Comparison of ENCODE assay signal across 2 cellular contexts in the genomic region with DNA sequence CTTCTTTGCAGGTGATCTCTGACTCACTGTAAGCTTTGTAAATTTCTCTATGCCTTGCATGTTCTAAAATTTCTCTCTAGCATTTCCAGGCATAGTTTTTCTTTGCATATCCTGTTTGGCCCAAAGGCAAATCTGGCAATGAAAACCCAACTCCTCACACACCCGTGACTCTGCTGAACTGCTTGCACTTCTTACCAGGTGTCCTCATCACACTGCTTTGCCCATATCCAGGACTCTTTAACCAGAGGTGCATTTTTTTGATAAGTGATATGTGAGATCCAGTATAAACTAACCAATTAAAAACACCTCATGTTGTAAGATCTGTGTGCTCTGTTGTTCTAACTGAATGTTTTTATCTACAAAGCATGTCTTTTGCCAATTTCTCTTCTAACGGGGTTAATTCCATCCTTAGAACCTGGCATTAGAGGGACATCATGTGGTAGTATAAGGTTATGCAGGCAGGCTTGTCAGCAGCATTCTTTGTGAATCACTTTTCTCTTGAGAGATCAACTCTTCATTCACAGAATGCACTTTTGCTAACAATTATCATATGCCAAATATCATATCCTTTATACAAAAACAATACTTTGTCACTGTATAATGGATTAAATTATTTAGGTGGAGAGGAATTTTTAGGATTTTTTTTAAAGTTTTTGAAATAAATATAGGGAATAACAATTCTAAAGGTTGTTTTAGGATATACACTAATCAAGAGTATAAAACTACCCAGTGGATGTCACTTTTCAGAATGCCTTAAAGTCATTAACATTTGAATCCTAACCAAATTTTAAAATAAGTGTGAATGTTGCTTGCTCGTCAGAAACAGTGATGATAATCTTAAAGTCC.
TF ChIP-seq lines count a peak whose summit lies in the region.

No MANE protein-coding gene starts in this region.

TF ChIP-seq in HCT116, 20 proteins besides CTCF, POLR2A, EP300 and RAD21 (continued from another document):
- TF ChIP-seq, protein P1, sequence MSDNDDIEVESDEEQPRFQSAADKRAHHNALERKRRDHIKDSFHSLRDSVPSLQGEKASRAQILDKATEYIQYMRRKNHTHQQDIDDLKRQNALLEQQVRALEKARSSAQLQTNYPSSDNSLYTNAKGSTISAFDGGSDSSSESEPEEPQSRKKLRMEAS (IDR thresholded peaks at IDR 0.05): no peak
- TF ChIP-seq CEBPB (IDR thresholded peaks at IDR 0.05; ENCODE audit: low read depth): no peak
- TF ChIP-seq SRF (IDR thresholded peaks at IDR 0.05; ENCODE audit: low read depth): no peak
- TF ChIP-seq EGR1 (IDR thresholded peaks at IDR 0.05; ENCODE audit: low read depth): no peak
- TF ChIP-seq FOSL1 (IDR thresholded peaks at IDR 0.05; ENCODE audit: low read depth): no peak
- TF ChIP-seq JUND (IDR thresholded peaks at IDR 0.05): no peak

TF ChIP-seq in SK-N-SH treated with all-trans-retinoic acid at 6 μM for 48 hours, 23 proteins besides CTCF, POLR2A, EP300 and RAD21 (continued from another document):
- TF ChIP-seq TSHZ2 (CRISPR knock-in tag; IDR thresholded peaks at IDR 0.05) (no peak), TOX (CRISPR knock-in tag; IDR thresholded peaks at IDR 0.05; ENCODE audit: borderline replicate concordance) (no peak), ZC3H10 (CRISPR knock-in tag; IDR thresholded peaks at IDR 0.05) (no peak), BACH2 (CRISPR knock-in tag; IDR thresholded peaks at IDR 0.05; ENCODE audit: borderline replicate concordance) (no peak), CSDC2 (CRISPR knock-in tag; IDR thresholded peaks at IDR 0.05) (no peak), POU6F1 (CRISPR knock-in tag; IDR thresholded peaks at IDR 0.05; ENCODE audit: borderline replicate concordance, low read depth) (no peak), GLIS3 (CRISPR knock-in tag; IDR thresholded peaks at IDR 0.05) (no peak), ZNF565 (CRISPR knock-in tag; conservative IDR thresholded peaks at IDR 0.05; ENCODE audit: low read depth) (no peak), ZNF8 (CRISPR knock-in tag; IDR thresholded peaks at IDR 0.05) (no peak), ZFP3 (CRISPR knock-in tag; IDR thresholded peaks at IDR 0.05) (no peak)
